In genomic region chr1:111596499-111596898, GRCh38 we compare ENCODE assay signal across 2 cellular contexts.
A peak's percentile ranks its signal among the peaks of the same experiment; 100 is the strongest.
TF ChIP-seq lines count a peak whose summit lies in the region.

No MANE protein-coding gene starts in this region.

TF ChIP-seq in liver, 16 proteins besides CTCF, POLR2A, EP300 and RAD21 (continued from another document):
- TF ChIP-seq REST (IDR thresholded peaks at IDR 0.05), result peak; percentile 34
TF ChIP-seq in liver: peak in this region for 1.

TF ChIP-seq in HepG2, 621 proteins besides CTCF, POLR2A, EP300 and RAD21 (continued from another document):
- TF ChIP-seq ZNF275 (CRISPR knock-in tag; IDR thresholded peaks at IDR 0.05; ENCODE audit: borderline replicate concordance), result no peak
- no peak for TF ChIP-seq CHD4 (IDR thresholded peaks at IDR 0.05; ENCODE audit: borderline replicate concordance, low read length)
- no peak for TF ChIP-seq MTERF4 (CRISPR knock-in tag; IDR thresholded peaks at IDR 0.05)
- TF ChIP-seq SOX13 (IDR thresholded peaks at IDR 0.05), result no peak
- no peak for TF ChIP-seq SOX13 (CRISPR knock-in tag; conservative IDR thresholded peaks at IDR 0.05 in 1 of 2, IDR thresholded peaks at IDR 0.05 in 1 of 2)
- TF ChIP-seq ZNF724P (CRISPR knock-in tag; IDR thresholded peaks at IDR 0.05; ENCODE audit: borderline replicate concordance), result no peak
- TF ChIP-seq ZFP41 (CRISPR knock-in tag; IDR thresholded peaks at IDR 0.05; ENCODE audit: borderline replicate concordance), result no peak
